Comparison of ENCODE assay signal across 1 cellular context in genomic region chr12:108581311-108582227, GRCh38.
TF ChIP-seq lines count a peak whose summit lies in the region.

No MANE protein-coding gene starts in this region.

TF ChIP-seq in SK-N-SH, 30 proteins besides CTCF, POLR2A, EP300 and RAD21 (continued from another document):
- TF ChIP-seq, protein P1, sequence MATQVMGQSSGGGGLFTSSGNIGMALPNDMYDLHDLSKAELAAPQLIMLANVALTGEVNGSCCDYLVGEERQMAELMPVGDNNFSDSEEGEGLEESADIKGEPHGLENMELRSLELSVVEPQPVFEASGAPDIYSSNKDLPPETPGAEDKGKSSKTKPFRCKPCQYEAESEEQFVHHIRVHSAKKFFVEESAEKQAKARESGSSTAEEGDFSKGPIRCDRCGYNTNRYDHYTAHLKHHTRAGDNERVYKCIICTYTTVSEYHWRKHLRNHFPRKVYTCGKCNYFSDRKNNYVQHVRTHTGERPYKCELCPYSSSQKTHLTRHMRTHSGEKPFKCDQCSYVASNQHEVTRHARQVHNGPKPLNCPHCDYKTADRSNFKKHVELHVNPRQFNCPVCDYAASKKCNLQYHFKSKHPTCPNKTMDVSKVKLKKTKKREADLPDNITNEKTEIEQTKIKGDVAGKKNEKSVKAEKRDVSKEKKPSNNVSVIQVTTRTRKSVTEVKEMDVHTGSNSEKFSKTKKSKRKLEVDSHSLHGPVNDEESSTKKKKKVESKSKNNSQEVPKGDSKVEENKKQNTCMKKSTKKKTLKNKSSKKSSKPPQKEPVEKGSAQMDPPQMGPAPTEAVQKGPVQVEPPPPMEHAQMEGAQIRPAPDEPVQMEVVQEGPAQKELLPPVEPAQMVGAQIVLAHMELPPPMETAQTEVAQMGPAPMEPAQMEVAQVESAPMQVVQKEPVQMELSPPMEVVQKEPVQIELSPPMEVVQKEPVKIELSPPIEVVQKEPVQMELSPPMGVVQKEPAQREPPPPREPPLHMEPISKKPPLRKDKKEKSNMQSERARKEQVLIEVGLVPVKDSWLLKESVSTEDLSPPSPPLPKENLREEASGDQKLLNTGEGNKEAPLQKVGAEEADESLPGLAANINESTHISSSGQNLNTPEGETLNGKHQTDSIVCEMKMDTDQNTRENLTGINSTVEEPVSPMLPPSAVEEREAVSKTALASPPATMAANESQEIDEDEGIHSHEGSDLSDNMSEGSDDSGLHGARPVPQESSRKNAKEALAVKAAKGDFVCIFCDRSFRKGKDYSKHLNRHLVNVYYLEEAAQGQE (IDR thresholded peaks at IDR 0.05; ENCODE audit: low read depth, low read length) = no peak
- TF ChIP-seq SIN3A (IDR thresholded peaks at IDR 0.05; ENCODE audit: borderline replicate concordance, low read depth, low read length) (no peak), MXI1 (IDR thresholded peaks at IDR 0.05; ENCODE audit: low read depth, low read length) (no peak), GATA2 (CRISPR knock-in tag; IDR thresholded peaks at IDR 0.05) (no peak), TEAD4 (IDR thresholded peaks at IDR 0.05; ENCODE audit: borderline replicate concordance, insufficient read depth) (no peak), RXRA (IDR thresholded peaks at IDR 0.05; ENCODE audit: borderline replicate concordance, low read depth) (no peak), JUND (IDR thresholded peaks at IDR 0.05) (no peak)
- TF ChIP-seq, protein P2, sequence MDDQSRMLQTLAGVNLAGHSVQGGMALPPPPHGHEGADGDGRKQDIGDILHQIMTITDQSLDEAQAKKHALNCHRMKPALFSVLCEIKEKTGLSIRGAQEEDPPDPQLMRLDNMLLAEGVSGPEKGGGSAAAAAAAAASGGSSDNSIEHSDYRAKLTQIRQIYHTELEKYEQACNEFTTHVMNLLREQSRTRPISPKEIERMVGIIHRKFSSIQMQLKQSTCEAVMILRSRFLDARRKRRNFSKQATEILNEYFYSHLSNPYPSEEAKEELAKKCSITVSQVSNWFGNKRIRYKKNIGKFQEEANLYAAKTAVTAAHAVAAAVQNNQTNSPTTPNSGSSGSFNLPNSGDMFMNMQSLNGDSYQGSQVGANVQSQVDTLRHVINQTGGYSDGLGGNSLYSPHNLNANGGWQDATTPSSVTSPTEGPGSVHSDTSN (IDR thresholded peaks at IDR 0.05) = no peak
